ENCODE assay signal across 8 cellular contexts in the genomic region with DNA sequence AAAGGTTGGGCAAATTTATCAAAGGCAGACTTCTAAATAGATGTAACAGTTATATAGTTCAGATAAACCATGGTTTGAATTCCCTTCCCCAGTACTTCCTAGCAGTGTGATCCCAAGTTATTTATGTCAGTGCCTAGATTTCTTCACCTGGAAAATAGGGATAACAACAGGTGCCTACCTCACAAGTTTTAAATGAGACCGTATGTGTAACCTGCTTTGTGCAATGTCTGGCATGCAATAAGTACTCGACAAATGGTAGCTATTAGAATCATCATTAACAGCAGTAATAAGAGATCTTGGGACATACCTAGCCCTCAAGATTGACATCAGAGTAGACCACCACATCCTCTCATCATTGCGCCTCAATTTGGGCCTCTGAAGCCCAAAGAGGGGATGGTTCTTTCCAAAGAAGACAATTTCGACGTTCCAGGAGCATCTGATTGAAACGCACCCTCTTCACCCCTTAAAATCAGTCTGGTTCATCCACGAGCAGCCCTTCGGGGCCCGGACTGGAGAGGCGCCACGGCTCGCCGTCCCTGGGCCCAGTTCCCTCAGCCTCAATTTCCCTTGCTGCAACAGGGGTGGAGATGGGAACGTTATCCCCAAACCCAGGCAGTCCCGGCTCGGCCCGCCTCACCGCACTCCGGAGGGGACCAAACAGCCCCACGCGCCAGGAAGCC.
A peak's percentile ranks its signal among the peaks of the same experiment; 100 is the strongest.
DNase-seq lines count a peak whose midpoint lies in the region; ATAC-seq and TF ChIP-seq lines count a peak whose summit lies in the region.

No MANE protein-coding gene starts in this region.

- ATAC-seq in HG02981 (IDR thresholded peaks at IDR 0.05; ENCODE audit: unreplicated experiment), result peak; percentile 35

- H3K36me3 Mint-ChIP-seq in T-helper 1 cell treated with Interleukin-12 subunit alpha and Interleukin-12 subunit beta and Interleukin-4 antibody, amounts not matched to agents 30 μg/mL and 1 μg/mL, for 36 hours (ENCODE audit: low read depth), result peaks cover 13% of the 10 kb centered on the region

- H3K27me3 Mint-ChIP-seq in T-helper 1 cell treated with Interleukin-12 subunit alpha and Interleukin-12 subunit beta and Interleukin-4 antibody, amounts not matched to agents 30 μg/mL and 1 μg/mL, for 36 hours (ENCODE audit: low read depth), result no peaks in the 10 kb centered on the region

- DNase-seq in T-helper 1 cell (no peak), SW480 (ENCODE audit: low spot score) (peak; percentile 39), fibroblast of pulmonary artery (ENCODE audit: low read depth) (no peak), retinal pigment epithelial cell (ENCODE audit: low read depth) (no peak), putamen (ENCODE audit: low spot score) (no peak), retina (no peak)

- peaks cover 31% of the 10 kb centered on the region for H3K4me1 Mint-ChIP-seq in T-helper 1 cell treated with Interleukin-12 subunit alpha and Interleukin-12 subunit beta and Interleukin-4 antibody, amounts not matched to agents 30 μg/mL and 1 μg/mL, for 36 hours (ENCODE audit: low read depth)

- peak overlapping the region; percentile 94 for H3K27ac Mint-ChIP-seq in T-helper 1 cell treated with Interleukin-12 subunit alpha and Interleukin-12 subunit beta and Interleukin-4 antibody, amounts not matched to agents 30 μg/mL and 1 μg/mL, for 36 hours

- H3K9me3 Mint-ChIP-seq in T-helper 1 cell treated with Interleukin-12 subunit alpha and Interleukin-12 subunit beta and Interleukin-4 antibody, amounts not matched to agents 30 μg/mL and 1 μg/mL, for 36 hours, result no peaks in the 10 kb centered on the region

- H3K4me3 Mint-ChIP-seq in T-helper 1 cell treated with Interleukin-12 subunit alpha and Interleukin-12 subunit beta and Interleukin-4 antibody, amounts not matched to agents 30 μg/mL and 1 μg/mL, for 36 hours, result peak overlapping the region; percentile 97

- peak overlapping the region; percentile 85 for H3K4me3 ChIP-seq in fibroblast of pulmonary artery (replicated peaks; ENCODE audit: low read depth, low read length)
- peak overlapping the region; percentile 83 for H3K4me3 ChIP-seq in retinal pigment epithelial cell (ENCODE audit: low read length)

- no peak for TF ChIP-seq CTCF in fibroblast of pulmonary artery (IDR thresholded peaks at IDR 0.05; ENCODE audit: low read length, missing control alignments)
- no peak for TF ChIP-seq CTCF in retinal pigment epithelial cell (conservative IDR thresholded peaks at IDR 0.05; ENCODE audit: low read depth, low read length)
